ENCODE assay signal across 8 cellular contexts in the genomic region with DNA sequence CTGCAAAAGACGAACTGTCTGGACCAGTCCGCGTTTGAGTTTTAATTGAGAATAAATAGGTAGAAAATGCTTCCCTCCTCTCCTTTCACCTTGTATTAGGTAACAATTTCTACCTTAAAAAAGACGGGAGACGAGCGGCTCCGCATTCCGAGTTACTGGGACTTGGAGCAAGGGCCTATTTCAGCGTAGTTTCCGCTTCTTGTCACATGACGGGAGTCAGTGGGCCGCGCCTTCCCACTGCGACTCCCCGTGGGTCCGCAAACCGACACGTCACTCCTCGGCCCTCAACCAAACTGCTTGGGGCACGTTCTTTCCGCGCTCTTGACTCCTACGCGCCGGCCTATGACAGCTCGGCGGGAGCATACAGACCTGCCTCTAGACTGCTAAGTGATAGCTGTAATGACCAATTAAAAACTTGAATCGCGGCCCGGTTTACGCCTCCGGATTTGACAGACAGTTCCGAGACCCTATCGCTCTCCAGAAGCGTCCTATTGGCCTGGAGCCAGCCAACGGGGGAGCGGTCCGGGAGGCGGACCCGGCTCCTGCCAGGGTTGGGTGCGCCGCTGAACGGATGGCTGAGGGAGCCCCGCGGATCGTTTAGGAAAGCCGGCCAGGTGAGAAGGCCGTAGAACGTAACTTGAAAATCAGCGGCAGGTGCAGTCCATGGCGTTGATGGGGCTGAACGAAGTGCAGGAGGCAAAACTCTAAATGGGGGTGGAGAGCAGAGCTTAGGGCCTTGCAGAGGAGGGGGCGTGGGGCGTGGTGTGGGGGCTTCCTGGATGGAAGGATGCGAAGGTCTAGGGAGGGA. TPM values are rescaled to one million over a fixed set of nuclear protein-coding genes. Genes with fewer than 3 reads are reported as not detected.
A peak's percentile ranks its signal among the peaks of the same experiment; 100 is the strongest.
DNase-seq lines count a peak whose midpoint lies in the region; FAIRE-seq and TF ChIP-seq lines count a peak whose summit lies in the region.

TSS of gene STT3A (plus strand) at position 548 of the 808 bp plus-strand sequence. CDS start 3,064 bp downstream, outside the sequence.

- TF ChIP-seq CTCF in HFFc6 (IDR thresholded peaks at IDR 0.05) (no peak), NB4 (IDR thresholded peaks at IDR 0.05; ENCODE audit: low read depth, low read length) (no peak), subcutaneous adipose tissue (IDR thresholded peaks at IDR 0.05; ENCODE audit: low read depth) (no peak)

- peak within 1 kb of the TSS; percentile 96 for H3K4me3 Mint-ChIP-seq in HFFc6
- H3K4me3 Mint-ChIP-seq in activated naive CD4-positive, alpha-beta T cell treated with anti-CD3 and anti-CD28 coated beads, Interleukin-2, amount 10 ng/mL, durations not matched to agents 7 days and 5 days: peak within 1 kb of the TSS; percentile 93

- peaks cover 19% of the 10 kb centered on the region for H3K36me3 ChIP-seq in SK-N-MC (ENCODE audit: insufficient read depth, low read length)
- H3K36me3 ChIP-seq in neuronal stem cell (replicated peaks in 1 of 2; ENCODE audit: control insufficient read depth in 2 of 2, insufficient read depth in 2 of 2, low read length in 2 of 2): peaks cover 3 to 32% of the 10 kb centered on the region in 2 donors

- H3K4me1 ChIP-seq in neuronal stem cell (ENCODE audit: control insufficient read depth in 2 of 2, insufficient read depth in 1 of 2, low read depth in 1 of 2, low read length in 2 of 2): peaks cover 5 to 7% of the 10 kb centered on the region in 2 donors

- H3K4me3 ChIP-seq in NB4 (ENCODE audit: low read depth, low read length) (peak within 1 kb of the TSS; percentile 94), SK-N-MC (peak within 1 kb of the TSS; percentile 92), neuronal stem cell (ENCODE audit: low read length in 2 of 2) (peak within 1 kb of the TSS; percentile 85 to 90)

- no peaks in the 10 kb centered on the region for H3K9me3 Mint-ChIP-seq in HFFc6
- no peaks in the 10 kb centered on the region for H3K9me3 Mint-ChIP-seq in activated naive CD4-positive, alpha-beta T cell treated with anti-CD3 and anti-CD28 coated beads, Interleukin-2, amount 10 ng/mL, durations not matched to agents 7 days and 5 days

- H3K27ac Mint-ChIP-seq in HFFc6: peak within 1 kb of the TSS; percentile 99
- peak within 1 kb of the TSS; percentile 95 for H3K27ac Mint-ChIP-seq in activated naive CD4-positive, alpha-beta T cell treated with anti-CD3 and anti-CD28 coated beads, Interleukin-2, amount 10 ng/mL, durations not matched to agents 7 days and 5 days

- peaks cover 2% of the 10 kb centered on the region for H3K79me1 ChIP-seq in neuronal stem cell (ENCODE audit: low read depth, low read length)

- FAIRE-seq in frontal cortex (lab: Jason Lieb, UNC): peak; percentile 98

- peak within 1 kb of the TSS; percentile 69 for H3K4me2 ChIP-seq in neuronal stem cell (ENCODE audit: insufficient read depth, low read length, poor library complexity, severe bottlenecking)

- H2BK15ac ChIP-seq in neuronal stem cell (ENCODE audit: low read length): no peak within 1 kb of the TSS

- CTCF ChIA-PET in activated naive CD4-positive, alpha-beta T cell treated with anti-CD3 and anti-CD28 coated beads, Interleukin-2, amount 10 ng/mL, durations not matched to agents 7 days and 5 days (lab: Charles Lee): interaction anchor here (1.0 to 1.4 kb wide), 2 partner anchors 22 to 33 kb away, joined by 4 read pairs; partner anchors contain the start of gene CHEK1

- peaks cover 50% of the 10 kb centered on the region for H3K4me1 Mint-ChIP-seq in HFFc6 (ENCODE audit: low read depth)
- peaks cover 48% of the 10 kb centered on the region for H3K4me1 Mint-ChIP-seq in activated naive CD4-positive, alpha-beta T cell treated with anti-CD3 and anti-CD28 coated beads, Interleukin-2, amount 10 ng/mL, durations not matched to agents 7 days and 5 days

- no peak within 1 kb of the TSS for H2BK120ac ChIP-seq in neuronal stem cell (ENCODE audit: low read depth, low read length)

- peak within 1 kb of the TSS; percentile 85 for H3K18ac ChIP-seq in neuronal stem cell (ENCODE audit: low read length)

- peaks cover 26% of the 10 kb centered on the region for H3K36me3 Mint-ChIP-seq in HFFc6 (ENCODE audit: low read depth)
- peaks cover 22% of the 10 kb centered on the region for H3K36me3 Mint-ChIP-seq in activated naive CD4-positive, alpha-beta T cell treated with anti-CD3 and anti-CD28 coated beads, Interleukin-2, amount 10 ng/mL, durations not matched to agents 7 days and 5 days

- H3K27ac ChIP-seq in SK-N-MC (peak within 1 kb of the TSS; percentile 83), neuronal stem cell (replicated peaks; ENCODE audit: low read length) (peak within 1 kb of the TSS; percentile 41)

- H4K8ac ChIP-seq in neuronal stem cell (ENCODE audit: low read depth, low read length): no peak within 1 kb of the TSS

- peak within 1 kb of the TSS; percentile 91 for H2AFZ ChIP-seq in neuronal stem cell (ENCODE audit: low read length)

- H2AK5ac ChIP-seq in neuronal stem cell (ENCODE audit: low read depth, low read length): peak within 1 kb of the TSS; percentile 64

- no peaks in the 10 kb centered on the region for H3K27me3 ChIP-seq in neuronal stem cell (ENCODE audit: control insufficient read depth in 3 of 3, insufficient read depth in 3 of 3, low read depth in 1 of 3, low read length in 3 of 3)

- peak within 1 kb of the TSS; percentile 67 for H3K14ac ChIP-seq in neuronal stem cell (ENCODE audit: low read length)

- H3K27me3 Mint-ChIP-seq in HFFc6 (ENCODE audit: insufficient read depth): no peaks in the 10 kb centered on the region; the same call in 1 of the 2 replicates
- H3K27me3 Mint-ChIP-seq in activated naive CD4-positive, alpha-beta T cell treated with anti-CD3 and anti-CD28 coated beads, Interleukin-2, amount 10 ng/mL, durations not matched to agents 7 days and 5 days: no peaks in the 10 kb centered on the region

- H3K9me3 ChIP-seq in SK-N-MC (ENCODE audit: low read depth, low read length) (no peaks in the 10 kb centered on the region), neuronal stem cell (replicated peaks in 1 of 2; ENCODE audit: control insufficient read depth in 2 of 2, insufficient read depth in 1 of 2, low read depth in 1 of 2, low read length in 2 of 2) (no peaks in the 10 kb centered on the region)

- H2BK5ac ChIP-seq in neuronal stem cell (ENCODE audit: low read length): no peak within 1 kb of the TSS

- H3K4ac ChIP-seq in neuronal stem cell (ENCODE audit: low read length): no peak within 1 kb of the TSS

- peak; percentile 99 for DNase-seq in GM04503 (ENCODE audit: low read depth)
- peak; percentile 100 for DNase-seq in HFFc6
- peak; percentile 100 for DNase-seq in NB4 (ENCODE audit: low read depth)
- DNase-seq in SK-N-MC (ENCODE audit: low read depth, low spot score): peak; percentile 99
- peak; percentile 98 for DNase-seq in activated naive CD4-positive, alpha-beta T cell treated with anti-CD3 and anti-CD28 coated beads, Interleukin-2, amount 10 ng/mL, durations not matched to agents 7 days and 5 days
- peak; percentile 85 to 92 for DNase-seq in frontal cortex (ENCODE audit: low spot score in 2 of 2)
- peak; percentile 100 for DNase-seq in neuronal stem cell (ENCODE audit: low spot score)

- H3K23ac ChIP-seq in neuronal stem cell (ENCODE audit: low read depth, low read length, poor library complexity): peak within 1 kb of the TSS; percentile 76

- peak within 1 kb of the TSS; percentile 97 for H3K9ac ChIP-seq in SK-N-MC (ENCODE audit: insufficient read length)
- peak within 1 kb of the TSS; percentile 97 for H3K9ac ChIP-seq in neuronal stem cell (ENCODE audit: low read depth, low read length, poor library complexity)

- no CpG with 5 or more reads among the region's 55 CpGs for WGBS in neuronal stem cell (ENCODE audit: extremely low coverage in 2 of 2, insufficient read length in 2 of 2, insufficient replicate concordance in 1 of 2), 2 donors

- peak; percentile 85 for TF ChIP-seq POLR2A in NB4 (IDR thresholded peaks at IDR 0.05; ENCODE audit: extremely low read depth, insufficient read length)

- no peak within 1 kb of the TSS for H2BK12ac ChIP-seq in neuronal stem cell (ENCODE audit: low read length)

- H4K91ac ChIP-seq in neuronal stem cell (ENCODE audit: low read depth, low read length, poor library complexity): no peak within 1 kb of the TSS

RNA-seq across cellular contexts. Expression of gene STT3A, which starts in this region (rescaled TPM):
- total RNA-seq in HFFc6 (2021; fragmentation: NEBNext Ultra II Directional; extraction: Animal tissue kit (Norgen Biotek cat#: 25700)): 100 to 1,000 TPM; 265 to 280 (median 269) TPM
- total RNA-seq in frontal cortex (77.5 TPM), subcutaneous adipose tissue (10 to 100 TPM; 33.5 to 74.0 (median 56.8) TPM)
- 90.7 TPM for polyA plus RNA-seq in neuronal stem cell (2013, experiment 1 of 2)
- 95.4 TPM for polyA plus RNA-seq in neuronal stem cell (2013, experiment 2 of 2)

Comparison
In these comparisons a context has a peak if more than half of its experiments do, and no peak if none do; other contexts are left out.
1. Peak in every context shown above with its lines: DNase-seq, H3K4me3 ChIP-seq and H3K27ac ChIP-seq.